1 cellular context compared by ENCODE assay signal in the genomic region with DNA sequence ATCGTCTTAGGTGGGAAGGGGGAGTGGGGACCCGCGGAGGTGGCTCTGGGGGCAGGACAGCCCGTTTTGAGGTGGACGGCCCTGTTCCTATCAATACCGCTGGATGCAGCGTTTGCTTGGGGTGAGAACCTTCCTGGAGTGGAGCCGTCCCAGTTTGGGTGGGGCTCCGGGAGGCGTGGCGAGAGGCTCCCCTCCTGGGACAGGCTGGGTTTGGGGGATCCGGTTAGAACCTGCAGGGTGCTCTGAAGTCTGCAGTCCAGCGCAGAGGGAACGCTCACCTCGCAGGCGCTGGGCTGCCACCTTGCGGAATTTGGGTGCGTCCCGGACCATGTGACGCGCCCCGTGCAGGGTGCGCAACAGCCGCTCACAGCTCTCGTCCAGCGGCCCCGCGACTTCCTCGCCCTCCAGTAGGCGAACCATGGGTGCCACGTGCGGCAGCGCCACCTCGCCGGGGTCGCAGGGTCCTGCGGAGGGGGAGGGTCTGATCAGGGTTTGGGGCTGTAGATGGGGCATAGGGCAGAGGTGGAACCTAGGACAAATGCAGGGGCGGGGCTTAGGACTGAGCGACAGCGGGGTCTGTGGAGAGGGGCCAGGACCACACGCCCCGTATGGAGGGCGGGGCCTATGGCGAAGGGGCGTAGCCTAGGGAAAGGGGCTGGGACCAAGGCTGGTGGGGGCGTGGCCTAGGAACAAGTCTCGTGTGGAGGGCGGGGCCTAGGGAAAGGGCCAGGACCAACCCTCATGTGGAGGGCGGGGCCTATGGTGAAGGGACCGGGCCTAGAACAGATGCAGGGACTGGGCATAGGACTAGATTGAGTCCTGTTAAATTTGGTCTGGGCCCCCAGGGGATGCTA.
A peak's percentile ranks its signal among the peaks of the same experiment; 100 is the strongest.
TF ChIP-seq lines count a peak whose summit lies in the region.

No MANE protein-coding gene starts in this region.

TF ChIP-seq in K562, 482 proteins besides CTCF, POLR2A, EP300 and RAD21 (continued from another document and continues in another):
- TF ChIP-seq EGR1 (conservative IDR thresholded peaks at IDR 0.05) (0 out of 2 replicates have a peak, but pooled peaks have one; percentile 8), ESRRA (IDR thresholded peaks at IDR 0.05; ENCODE audit: borderline replicate concordance, low read depth) (peak; percentile 71; the same call in 1 of the 2 replicates), ZNF253 (CRISPR knock-in tag; conservative IDR thresholded peaks at IDR 0.05) (no peak), ZKSCAN8 (CRISPR knock-in tag; IDR thresholded peaks at IDR 0.05) (no peak), ZFP36 (IDR thresholded peaks at IDR 0.05; ENCODE audit: low read depth, low read length, partially characterized antibody) (no peak), SMARCC2 (IDR thresholded peaks at IDR 0.05; ENCODE audit: low read depth) (0 out of 2 replicates have a peak, but pooled peaks have one; percentile 21), KLF1 (tag; IDR thresholded peaks at IDR 0.05) (peak; percentile 55; the same call in 1 of the 2 replicates), WHSC1 (IDR thresholded peaks at IDR 0.05; ENCODE audit: low read length) (no peak), ERF (CRISPR knock-in tag; IDR thresholded peaks at IDR 0.05) (no peak), ILF3 (IDR thresholded peaks at IDR 0.05; ENCODE audit: borderline replicate concordance) (no peak), YBX1 (IDR thresholded peaks at IDR 0.05) (no peak), BRD9 (IDR thresholded peaks at IDR 0.05; ENCODE audit: low read depth, partially characterized antibody) (no peak), MYC (IDR thresholded peaks at IDR 0.05; ENCODE audit: low read depth, low read length) (peak; percentile 98), MYC (CRISPR knock-in tag; IDR thresholded peaks at IDR 0.05; ENCODE audit: borderline replicate concordance, low read depth) (peak; percentile 96), NFE2 (IDR thresholded peaks at IDR 0.05; ENCODE audit: low read depth) (0 out of 2 replicates have a peak, but pooled peaks have one; percentile 31), KLF10 (CRISPR knock-in tag; IDR thresholded peaks at IDR 0.05) (no peak), ZNF785 (CRISPR knock-in tag; IDR thresholded peaks at IDR 0.05) (no peak), ZNF76 (CRISPR knock-in tag; IDR thresholded peaks at IDR 0.05; ENCODE audit: borderline replicate concordance) (no peak), ATF7 (IDR thresholded peaks at IDR 0.05) (peak; percentile 88), ZNF780A (CRISPR knock-in tag; IDR thresholded peaks at IDR 0.05) (no peak), ZNF586 (CRISPR knock-in tag; conservative IDR thresholded peaks at IDR 0.05) (no peak), CCAR2 (IDR thresholded peaks at IDR 0.05; ENCODE audit: low read depth, low read length) (no peak), GABPA (tag; conservative IDR thresholded peaks at IDR 0.05; ENCODE audit: low read depth) (peak; percentile 40), ZNF232 (CRISPR knock-in tag; IDR thresholded peaks at IDR 0.05) (0 out of 2 replicates have a peak, but pooled peaks have one; percentile 16), MTA1 (IDR thresholded peaks at IDR 0.05; ENCODE audit: borderline replicate concordance) (peak; percentile 63; the same call in 1 of the 2 replicates), PHF20 (IDR thresholded peaks at IDR 0.05; ENCODE audit: partially characterized antibody) (peak; percentile 22), ZNF165 (CRISPR knock-in tag; IDR thresholded peaks at IDR 0.05; ENCODE audit: borderline replicate concordance) (no peak), ZNF717 (CRISPR knock-in tag; IDR thresholded peaks at IDR 0.05) (no peak), NBN (IDR thresholded peaks at IDR 0.05; ENCODE audit: low read depth) (peak; percentile 80), RBM34 (IDR thresholded peaks at IDR 0.05; ENCODE audit: borderline replicate concordance, insufficient read depth, low read length) (no peak), PHF8 (IDR thresholded peaks at IDR 0.05; ENCODE audit: borderline replicate concordance, low read length) (peak; percentile 57; the same call in 1 of the 2 replicates), RBM15 (IDR thresholded peaks at IDR 0.05; ENCODE audit: insufficient read depth, low read length) (no peak), CBX1 (IDR thresholded peaks at IDR 0.05; ENCODE audit: low read depth) (peak; percentile 37; the same call in 1 of the 2 replicates), SRSF7 (optimal IDR thresholded peaks at IDR 0.05; ENCODE audit: low read depth, low read length) (no peak), GTF2F1 (IDR thresholded peaks at IDR 0.05; ENCODE audit: low read depth, low read length) (no peak), KDM5B (IDR thresholded peaks at IDR 0.05; ENCODE audit: insufficient replicate concordance, low read depth, low read length) (peak; percentile 50), CBX8 (IDR thresholded peaks at IDR 0.05; ENCODE audit: borderline replicate concordance, extremely low read depth, low read depth, low read length, poor library complexity, severe bottlenecking) (no peak), SOX6 (IDR thresholded peaks at IDR 0.05) (peak; percentile 59; the same call in 1 of the 2 replicates), MYBL2 (IDR thresholded peaks at IDR 0.05; ENCODE audit: low read depth) (no peak), MYBL2 (CRISPR knock-in tag; IDR thresholded peaks at IDR 0.05; ENCODE audit: borderline replicate concordance) (no peak), ZNF354B (CRISPR knock-in tag; IDR thresholded peaks at IDR 0.05) (0 out of 2 replicates have a peak, but pooled peaks have one; percentile 23), FOXA3 (CRISPR knock-in tag; conservative IDR thresholded peaks at IDR 0.05 in 1 of 2, IDR thresholded peaks at IDR 0.05 in 1 of 2) (no peak), HDAC3 (IDR thresholded peaks at IDR 0.05; ENCODE audit: borderline replicate concordance, partially characterized antibody) (no peak), NFIC (IDR thresholded peaks at IDR 0.05) (peak; percentile 41), ZNF384 (IDR thresholded peaks at IDR 0.05; ENCODE audit: low read depth, low read length) (0 out of 2 replicates have a peak, but pooled peaks have one; percentile 26), ZNF24 (IDR thresholded peaks at IDR 0.05) (no peak), ARHGAP35 (IDR thresholded peaks at IDR 0.05; ENCODE audit: partially characterized antibody) (no peak), E2F3 (CRISPR knock-in tag; IDR thresholded peaks at IDR 0.05) (0 out of 2 replicates have a peak, but pooled peaks have one; percentile 34)
- TF ChIP-seq, protein P1, sequence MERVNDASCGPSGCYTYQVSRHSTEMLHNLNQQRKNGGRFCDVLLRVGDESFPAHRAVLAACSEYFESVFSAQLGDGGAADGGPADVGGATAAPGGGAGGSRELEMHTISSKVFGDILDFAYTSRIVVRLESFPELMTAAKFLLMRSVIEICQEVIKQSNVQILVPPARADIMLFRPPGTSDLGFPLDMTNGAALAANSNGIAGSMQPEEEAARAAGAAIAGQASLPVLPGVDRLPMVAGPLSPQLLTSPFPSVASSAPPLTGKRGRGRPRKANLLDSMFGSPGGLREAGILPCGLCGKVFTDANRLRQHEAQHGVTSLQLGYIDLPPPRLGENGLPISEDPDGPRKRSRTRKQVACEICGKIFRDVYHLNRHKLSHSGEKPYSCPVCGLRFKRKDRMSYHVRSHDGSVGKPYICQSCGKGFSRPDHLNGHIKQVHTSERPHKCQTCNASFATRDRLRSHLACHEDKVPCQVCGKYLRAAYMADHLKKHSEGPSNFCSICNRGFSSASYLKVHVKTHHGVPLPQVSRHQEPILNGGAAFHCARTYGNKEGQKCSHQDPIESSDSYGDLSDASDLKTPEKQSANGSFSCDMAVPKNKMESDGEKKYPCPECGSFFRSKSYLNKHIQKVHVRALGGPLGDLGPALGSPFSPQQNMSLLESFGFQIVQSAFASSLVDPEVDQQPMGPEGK (CRISPR knock-in tag; IDR thresholded peaks at IDR 0.05; ENCODE audit: borderline replicate concordance), result no peak
- TF ChIP-seq, protein P2, sequence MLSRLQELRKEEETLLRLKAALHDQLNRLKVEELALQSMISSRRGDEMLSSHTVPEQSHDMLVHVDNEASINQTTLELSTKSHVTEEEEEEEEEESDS (CRISPR knock-in tag; IDR thresholded peaks at IDR 0.05), result no peak
- TF ChIP-seq, protein P3, sequence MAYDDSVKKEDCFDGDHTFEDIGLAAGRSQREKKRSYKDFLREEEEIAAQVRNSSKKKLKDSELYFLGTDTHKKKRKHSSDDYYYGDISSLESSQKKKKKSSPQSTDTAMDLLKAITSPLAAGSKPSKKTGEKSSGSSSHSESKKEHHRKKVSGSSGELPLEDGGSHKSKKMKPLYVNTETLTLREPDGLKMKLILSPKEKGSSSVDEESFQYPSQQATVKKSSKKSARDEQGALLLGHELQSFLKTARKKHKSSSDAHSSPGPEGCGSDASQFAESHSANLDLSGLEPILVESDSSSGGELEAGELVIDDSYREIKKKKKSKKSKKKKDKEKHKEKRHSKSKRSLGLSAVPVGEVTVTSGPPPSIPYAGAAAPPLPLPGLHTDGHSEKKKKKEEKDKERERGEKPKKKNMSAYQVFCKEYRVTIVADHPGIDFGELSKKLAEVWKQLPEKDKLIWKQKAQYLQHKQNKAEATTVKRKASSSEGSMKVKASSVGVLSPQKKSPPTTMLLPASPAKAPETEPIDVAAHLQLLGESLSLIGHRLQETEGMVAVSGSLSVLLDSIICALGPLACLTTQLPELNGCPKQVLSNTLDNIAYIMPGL (CRISPR knock-in tag; IDR thresholded peaks at IDR 0.05), result peak; percentile 74; the same call in 1 of the 2 replicates
- TF ChIP-seq, protein P4, sequence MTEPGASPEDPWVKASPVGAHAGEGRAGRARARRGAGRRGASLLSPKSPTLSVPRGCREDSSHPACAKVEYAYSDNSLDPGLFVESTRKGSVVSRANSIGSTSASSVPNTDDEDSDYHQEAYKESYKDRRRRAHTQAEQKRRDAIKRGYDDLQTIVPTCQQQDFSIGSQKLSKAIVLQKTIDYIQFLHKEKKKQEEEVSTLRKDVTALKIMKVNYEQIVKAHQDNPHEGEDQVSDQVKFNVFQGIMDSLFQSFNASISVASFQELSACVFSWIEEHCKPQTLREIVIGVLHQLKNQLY (CRISPR knock-in tag; conservative IDR thresholded peaks at IDR 0.05), result 0 out of 4 replicates have a peak, but pooled peaks of 1 of the 2 experiments have one; percentile 42
- TF ChIP-seq, protein P5, sequence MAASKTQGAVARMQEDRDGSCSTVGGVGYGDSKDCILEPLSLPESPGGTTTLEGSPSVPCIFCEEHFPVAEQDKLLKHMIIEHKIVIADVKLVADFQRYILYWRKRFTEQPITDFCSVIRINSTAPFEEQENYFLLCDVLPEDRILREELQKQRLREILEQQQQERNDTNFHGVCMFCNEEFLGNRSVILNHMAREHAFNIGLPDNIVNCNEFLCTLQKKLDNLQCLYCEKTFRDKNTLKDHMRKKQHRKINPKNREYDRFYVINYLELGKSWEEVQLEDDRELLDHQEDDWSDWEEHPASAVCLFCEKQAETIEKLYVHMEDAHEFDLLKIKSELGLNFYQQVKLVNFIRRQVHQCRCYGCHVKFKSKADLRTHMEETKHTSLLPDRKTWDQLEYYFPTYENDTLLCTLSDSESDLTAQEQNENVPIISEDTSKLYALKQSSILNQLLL (CRISPR knock-in tag; IDR thresholded peaks at IDR 0.05; ENCODE audit: borderline replicate concordance), result no peak
- TF ChIP-seq, protein P6, sequence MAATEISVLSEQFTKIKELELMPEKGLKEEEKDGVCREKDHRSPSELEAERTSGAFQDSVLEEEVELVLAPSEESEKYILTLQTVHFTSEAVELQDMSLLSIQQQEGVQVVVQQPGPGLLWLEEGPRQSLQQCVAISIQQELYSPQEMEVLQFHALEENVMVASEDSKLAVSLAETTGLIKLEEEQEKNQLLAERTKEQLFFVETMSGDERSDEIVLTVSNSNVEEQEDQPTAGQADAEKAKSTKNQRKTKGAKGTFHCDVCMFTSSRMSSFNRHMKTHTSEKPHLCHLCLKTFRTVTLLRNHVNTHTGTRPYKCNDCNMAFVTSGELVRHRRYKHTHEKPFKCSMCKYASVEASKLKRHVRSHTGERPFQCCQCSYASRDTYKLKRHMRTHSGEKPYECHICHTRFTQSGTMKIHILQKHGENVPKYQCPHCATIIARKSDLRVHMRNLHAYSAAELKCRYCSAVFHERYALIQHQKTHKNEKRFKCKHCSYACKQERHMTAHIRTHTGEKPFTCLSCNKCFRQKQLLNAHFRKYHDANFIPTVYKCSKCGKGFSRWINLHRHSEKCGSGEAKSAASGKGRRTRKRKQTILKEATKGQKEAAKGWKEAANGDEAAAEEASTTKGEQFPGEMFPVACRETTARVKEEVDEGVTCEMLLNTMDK (IDR thresholded peaks at IDR 0.05; ENCODE audit: borderline replicate concordance, insufficient read depth, low read depth, low read length, poor library complexity, severe bottlenecking), result peak; percentile 99
- TF ChIP-seq, protein P7, sequence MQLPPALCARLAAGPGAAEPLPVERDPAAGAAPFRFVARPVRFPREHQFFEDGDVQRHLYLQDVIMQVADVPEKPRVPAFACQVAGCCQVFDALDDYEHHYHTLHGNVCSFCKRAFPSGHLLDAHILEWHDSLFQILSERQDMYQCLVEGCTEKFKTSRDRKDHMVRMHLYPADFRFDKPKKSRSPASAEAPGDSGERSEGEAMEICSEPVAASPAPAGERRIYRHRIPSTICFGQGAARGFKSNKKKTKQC (CRISPR knock-in tag; IDR thresholded peaks at IDR 0.05), result peak; percentile 54
- TF ChIP-seq, protein P8, sequence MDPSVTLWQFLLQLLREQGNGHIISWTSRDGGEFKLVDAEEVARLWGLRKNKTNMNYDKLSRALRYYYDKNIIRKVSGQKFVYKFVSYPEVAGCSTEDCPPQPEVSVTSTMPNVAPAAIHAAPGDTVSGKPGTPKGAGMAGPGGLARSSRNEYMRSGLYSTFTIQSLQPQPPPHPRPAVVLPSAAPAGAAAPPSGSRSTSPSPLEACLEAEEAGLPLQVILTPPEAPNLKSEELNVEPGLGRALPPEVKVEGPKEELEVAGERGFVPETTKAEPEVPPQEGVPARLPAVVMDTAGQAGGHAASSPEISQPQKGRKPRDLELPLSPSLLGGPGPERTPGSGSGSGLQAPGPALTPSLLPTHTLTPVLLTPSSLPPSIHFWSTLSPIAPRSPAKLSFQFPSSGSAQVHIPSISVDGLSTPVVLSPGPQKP (CRISPR knock-in tag; IDR thresholded peaks at IDR 0.05), result no peak
- TF ChIP-seq, protein P9, sequence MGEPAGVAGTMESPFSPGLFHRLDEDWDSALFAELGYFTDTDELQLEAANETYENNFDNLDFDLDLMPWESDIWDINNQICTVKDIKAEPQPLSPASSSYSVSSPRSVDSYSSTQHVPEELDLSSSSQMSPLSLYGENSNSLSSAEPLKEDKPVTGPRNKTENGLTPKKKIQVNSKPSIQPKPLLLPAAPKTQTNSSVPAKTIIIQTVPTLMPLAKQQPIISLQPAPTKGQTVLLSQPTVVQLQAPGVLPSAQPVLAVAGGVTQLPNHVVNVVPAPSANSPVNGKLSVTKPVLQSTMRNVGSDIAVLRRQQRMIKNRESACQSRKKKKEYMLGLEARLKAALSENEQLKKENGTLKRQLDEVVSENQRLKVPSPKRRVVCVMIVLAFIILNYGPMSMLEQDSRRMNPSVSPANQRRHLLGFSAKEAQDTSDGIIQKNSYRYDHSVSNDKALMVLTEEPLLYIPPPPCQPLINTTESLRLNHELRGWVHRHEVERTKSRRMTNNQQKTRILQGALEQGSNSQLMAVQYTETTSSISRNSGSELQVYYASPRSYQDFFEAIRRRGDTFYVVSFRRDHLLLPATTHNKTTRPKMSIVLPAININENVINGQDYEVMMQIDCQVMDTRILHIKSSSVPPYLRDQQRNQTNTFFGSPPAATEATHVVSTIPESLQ (CRISPR knock-in tag; IDR thresholded peaks at IDR 0.05), result no peak
- TF ChIP-seq, protein P10, sequence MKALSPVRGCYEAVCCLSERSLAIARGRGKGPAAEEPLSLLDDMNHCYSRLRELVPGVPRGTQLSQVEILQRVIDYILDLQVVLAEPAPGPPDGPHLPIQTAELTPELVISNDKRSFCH (CRISPR knock-in tag; IDR thresholded peaks at IDR 0.05), result no peak
- TF ChIP-seq, protein P10 (tag; IDR thresholded peaks at IDR 0.05), result peak; percentile 77
